ENCODE assay signal across 8 cellular contexts in genomic region chr16:50025544-50025931, GRCh38. TPM values are rescaled to one million over a fixed set of nuclear protein-coding genes. Genes with fewer than 3 reads are reported as not detected.
DNase-seq lines count a peak whose midpoint lies in the region; ATAC-seq, FAIRE-seq and TF ChIP-seq lines count a peak whose summit lies in the region.

No MANE protein-coding gene starts in this region.

- DNase-seq in HCT116 (ENCODE audit: low read depth, low spot score), result no peak
- DNase-seq in OCI-M1 (lab: John Stamatoyannopoulos, UW), result peak; percentile 28
- DNase-seq in astrocyte (ENCODE audit: low read depth), result peak; percentile 4
- DNase-seq in kidney, result no peak
- DNase-seq in stimulated activated CD4-positive, alpha-beta T cell treated with anti-CD3 and anti-CD28 coated beads, Interleukin-4, amount 100 ng/mL, for 4 hours, result peak; percentile 5 to 21
- DNase-seq in NCI-H2196 (lab: John Stamatoyannopoulos, UW; ENCODE audit: unreplicated experiment), result no peak
- DNase-seq in RCC 7860 (ENCODE audit: low spot score), result no peak

- H3K9ac ChIP-seq in HCT116 (ENCODE audit: low read length), result peak overlapping the region; percentile 70
- peak overlapping the region; percentile 83 for H3K9ac ChIP-seq in astrocyte (ENCODE audit: low read length)
- H3K9ac ChIP-seq in kidney (ENCODE audit: low read length in 2 of 2), result peak overlapping the region; percentile 88 to 90

- TF ChIP-seq CTCF in HCT116 (IDR thresholded peaks at IDR 0.05 in 2 of 3, conservative IDR thresholded peaks at IDR 0.05 in 1 of 3; ENCODE audit: borderline replicate concordance in 1 of 3, insufficient read depth in 1 of 3, low read depth in 2 of 3, low read length in 2 of 3) (no peak), astrocyte (IDR thresholded peaks at IDR 0.05; ENCODE audit: insufficient read depth, low read depth, low read length) (no peak), kidney (IDR thresholded peaks at IDR 0.05; ENCODE audit: borderline replicate concordance, extremely low read depth, insufficient read depth) (no peak)

- H3K27me3 ChIP-seq in HCT116 (ENCODE audit: insufficient read depth, low read length) (no peaks in the 10 kb centered on the region), astrocyte (ENCODE audit: insufficient read depth, low read length) (peaks cover 5% of the 10 kb centered on the region)

- H4K20me1 ChIP-seq in HCT116 (ENCODE audit: insufficient read depth), result no peaks in the 10 kb centered on the region
- H4K20me1 ChIP-seq in astrocyte (ENCODE audit: insufficient read depth, low read length), result peaks cover 10% of the 10 kb centered on the region

- H3K4me2 ChIP-seq in HCT116 (ENCODE audit: low read length) (peak overlapping the region; percentile 83), astrocyte (ENCODE audit: low read length) (peak overlapping the region; percentile 89)

- H3K9me2 ChIP-seq in HCT116 (ENCODE audit: insufficient read depth), result no peaks in the 10 kb centered on the region

- TF ChIP-seq RAD21 in HCT116 (IDR thresholded peaks at IDR 0.05; ENCODE audit: low read depth), result no peak

- FAIRE-seq in astrocyte (lab: Jason Lieb, UNC) (no peak), kidney (lab: Jason Lieb, UNC) (no peak), RCC 7860 (lab: Jason Lieb, UNC) (no peak)

- peak overlapping the region; percentile 98 for H3K4me3 ChIP-seq in GM08714 (ENCODE audit: low read length)
- H3K4me3 ChIP-seq in HCT116 (replicated peaks in 1 of 2; ENCODE audit: low read depth in 1 of 2, low read length in 2 of 2), result peak overlapping the region; percentile 94 to 97
- peak overlapping the region; percentile 85 for H3K4me3 ChIP-seq in astrocyte (ENCODE audit: insufficient read depth, low read depth, low read length)
- peak overlapping the region; percentile 83 to 93 for H3K4me3 ChIP-seq in kidney (ENCODE audit: low read length in 2 of 2)

- H3K4me1 ChIP-seq in HCT116 (ENCODE audit: control insufficient read depth in 1 of 2, insufficient read depth in 2 of 2, low read length in 2 of 2) (peaks cover 4 to 15% of the 10 kb centered on the region in 2 experiments; a peak in 2 of 4 replicates), astrocyte (ENCODE audit: insufficient read depth, low read length) (peaks cover 9% of the 10 kb centered on the region), kidney (ENCODE audit: control insufficient read depth in 1 of 2, insufficient read depth in 1 of 2, low read depth in 1 of 2, low read length in 2 of 2) (peaks cover 3 to 5% of the 10 kb centered on the region in 2 donors)

- POLR2A ChIA-PET in HCT116 (lab: Charles Lee), result interaction anchor here (1.2 to 1.3 kb wide), 2 partner anchors 19 to 40 kb away, joined by 3 read pairs; partner anchors contain the start of gene HEATR3

- H3K27ac ChIP-seq in HCT116 (ENCODE audit: low read depth, low read length) (peak overlapping the region; percentile 45), astrocyte (ENCODE audit: low read depth, low read length) (peak overlapping the region; percentile 36), kidney (ENCODE audit: low read depth in 2 of 2, low read length in 2 of 2) (peak overlapping the region; percentile 40 to 79)

- H3K36me3 ChIP-seq in HCT116 (ENCODE audit: control insufficient read depth in 1 of 2, insufficient read depth in 2 of 2, low read length in 2 of 2), result peaks cover 3 to 6% of the 10 kb centered on the region in 2 experiments; a peak in 1 of 4 replicates
- H3K36me3 ChIP-seq in astrocyte (ENCODE audit: insufficient read depth, low read length), result no peaks in the 10 kb centered on the region
- H3K36me3 ChIP-seq in kidney (ENCODE audit: control insufficient read depth in 1 of 2, insufficient read depth in 2 of 2, low read length in 2 of 2), result no peaks in the 10 kb centered on the region

- no peaks in the 10 kb centered on the region for H3K36me3 Mint-ChIP-seq in astrocyte (ENCODE audit: low read depth, unreplicated experiment)

- CTCF ChIA-PET in HCT116 (lab: Charles Lee), result interaction anchor here (0.8 to 2.3 kb wide), 21 partner anchors 8 to 781 kb away, joined by 3 to 65 read pairs (median 4); partner anchors contain the start of genes BRD7 and HEATR3

- peak overlapping the region; percentile 35 for H3K27ac Mint-ChIP-seq in astrocyte (ENCODE audit: unreplicated experiment)

- TF ChIP-seq POLR2A in HCT116 (IDR thresholded peaks at IDR 0.05; ENCODE audit: borderline replicate concordance, extremely low read depth, insufficient read depth, insufficient read length), result no peak

- H2AFZ ChIP-seq in HCT116 (ENCODE audit: low read depth, low read length, poor library complexity, severe bottlenecking) (peak overlapping the region; percentile 27), astrocyte (ENCODE audit: low read depth, low read length) (peak overlapping the region; percentile 77)

- ATAC-seq in HCT116, result peak; percentile 17

- RAD21 ChIA-PET in HCT116 (lab: Charles Lee; ENCODE audit: low non-redundant PET in 1 of 2, low total read pairs in 2 of 2, uncharacterized antibody in 2 of 2, unreplicated experiment in 2 of 2), result interaction anchor here (0.7 to 1.6 kb wide), 4 partner anchors 67 to 187 kb away, joined by 3 to 9 read pairs (median 4); no protein-coding TSS in a partner anchor

- H3K4me3 Mint-ChIP-seq in astrocyte (ENCODE audit: unreplicated experiment), result peak overlapping the region; percentile 96

- no TSS peak for BruUV-seq in HCT116 (replicated peaks; lab: Mats Ljungman, UMichigan)

- intact Hi-C loops in HCT116 (cut with micrococcal nuclease), result loop anchor here (2.0 to 10.0 kb wide), 2 partner anchors 185 to 329 kb away; no protein-coding TSS in a partner anchor
- intact Hi-C loops in kidney (cut with DNase I), result no loop called here

- no peaks in the 10 kb centered on the region for H3K27me3 Mint-ChIP-seq in astrocyte (ENCODE audit: low read depth, unreplicated experiment)

- H3K9me3 ChIP-seq in HCT116 (ENCODE audit: control insufficient read depth in 1 of 2, insufficient read depth in 1 of 2, low read depth in 1 of 2, low read length in 2 of 2) (no peaks in the 10 kb centered on the region), astrocyte (ENCODE audit: insufficient read depth, low read depth, low read length) (no peaks in the 10 kb centered on the region), kidney (ENCODE audit: control insufficient read depth in 1 of 2, low read length in 2 of 2) (no peaks in the 10 kb centered on the region)

- no peaks in the 10 kb centered on the region for H3K9me3 Mint-ChIP-seq in astrocyte (ENCODE audit: unreplicated experiment)

- H3K79me2 ChIP-seq in HCT116 (ENCODE audit: insufficient read depth, low read length) (peaks cover 32% of the 10 kb centered on the region), astrocyte (ENCODE audit: insufficient read depth, low read length) (peaks cover 48% of the 10 kb centered on the region)

- H3K4me1 Mint-ChIP-seq in astrocyte (ENCODE audit: low read depth, unreplicated experiment), result peaks cover 7% of the 10 kb centered on the region

TF ChIP-seq in HCT116, 20 proteins besides CTCF, POLR2A, EP300 and RAD21:
- no peak for TF ChIP-seq SP1 (IDR thresholded peaks at IDR 0.05; ENCODE audit: low read depth)
- TF ChIP-seq MAX (IDR thresholded peaks at IDR 0.05), result peak; percentile 21; the same call in 1 of the 2 replicates
- no peak for TF ChIP-seq EZH2 (IDR thresholded peaks at IDR 0.05)
- no peak for TF ChIP-seq TCF7L2 (IDR thresholded peaks at IDR 0.05; ENCODE audit: borderline replicate concordance, extremely low read depth, insufficient read depth, insufficient read length)
- TF ChIP-seq EGR1 (IDR thresholded peaks at IDR 0.05; ENCODE audit: low read depth), result no peak
- no peak for TF ChIP-seq ATF3 (IDR thresholded peaks at IDR 0.05)
- TF ChIP-seq ZFX (IDR thresholded peaks at IDR 0.05), result peak; percentile 52

RNA-seq across cellular contexts. Expression of gene CNEP1R1, which starts 0.5 kb away (rescaled TPM):
- total RNA-seq in HCT116 (2021; ENCODE audit: unreplicated experiment) (14.6 TPM), astrocyte (31.1 and 32.1 TPM in 2 replicates), kidney (19.4 TPM)
- polyA plus RNA-seq in HCT116 (2012), result 7.0 and 9.0 TPM in 2 replicates
- 9.4 TPM for polyA plus RNA-seq in kidney (ENCODE audit: insufficient read depth, low read depth, low replicate concordance)

RNA-seq across cellular contexts. Expression of gene HEATR3, which starts 40.2 kb away (rescaled TPM):
- 16.3 TPM for total RNA-seq in HCT116 (2021; ENCODE audit: unreplicated experiment)
- polyA plus RNA-seq in HCT116 (2012), result 5.4 and 7.3 TPM in 2 replicates
- 22.2 and 26.8 TPM in 2 replicates for total RNA-seq in astrocyte
- 19.5 TPM for total RNA-seq in kidney
- polyA plus RNA-seq in kidney (ENCODE audit: insufficient read depth, low read depth, low replicate concordance), result 8.9 TPM

Comparison
In these comparisons a context has a peak if more than half of its experiments do, and no peak if none do; other contexts are left out.
1. DNase-seq: peak in OCI-M1 (single experiment), astrocyte (single experiment) and stimulated activated CD4-positive, alpha-beta T cell treated with anti-CD3 and anti-CD28 coated beads, Interleukin-4, amount 100 ng/mL, for 4 hours (2 of 2); none in HCT116 (single experiment), kidney (single experiment), NCI-H2196 (single experiment) and RCC 7860 (single experiment).
2. Peak in every context shown above with its lines, with median percentiles within 50 percentile points of each other: H3K4me3 ChIP-seq, H3K27ac ChIP-seq and H3K9ac ChIP-seq.